Comparison of ENCODE assay signal across 20 cellular contexts in genomic region chr7:116542618-116543017, GRCh38. TPM values are rescaled to one million over a fixed set of nuclear protein-coding genes. Genes with fewer than 3 reads are reported as not detected.
DNase-seq lines count a peak whose midpoint lies in the region; ATAC-seq and TF ChIP-seq lines count a peak whose summit lies in the region.
"Had no signal": no experiment of that assay in that cellular context is flagged by ENCODE, and none has a peak within 500 bp of the region (broad histone marks: within the 10 kb centered on the region; RNA-seq: fewer than 3 reads in every experiment).

No MANE protein-coding gene starts in this region.

- no peak overlapping the region for H2BK120ac ChIP-seq in mesenchymal stem cell (ENCODE audit: low read depth, low read length)

- no peaks in the 10 kb centered on the region for H3K9me3 Mint-ChIP-seq in chondrocyte (ENCODE audit: low read depth)
- H3K9me3 Mint-ChIP-seq: activated T-helper 17 cell treated with anti-CD3 and anti-CD28 coated beads, Interleukin-2, amount 50 U/mL, for 72 hours; CD8-positive, alpha-beta memory T cell had no signal

- H3K27me3 ChIP-seq in heart right ventricle: no peaks in the 10 kb centered on the region
- no peaks in the 10 kb centered on the region for H3K27me3 ChIP-seq in mesenchymal stem cell (ENCODE audit: control insufficient read depth in 1 of 2, insufficient read depth in 1 of 2, low read length in 2 of 2)
- no peaks in the 10 kb centered on the region for H3K27me3 ChIP-seq in vagina
- H3K27me3 ChIP-seq: dorsolateral prefrontal cortex had no signal

- TF ChIP-seq CTCF in heart right ventricle (IDR thresholded peaks at IDR 0.05) (no peak), chondrocyte (IDR thresholded peaks at IDR 0.05) (no peak), vagina (IDR thresholded peaks at IDR 0.05) (no peak)

- ATAC-seq in heart right ventricle (no peak), left cardiac atrium (no peak), GM19455 (IDR thresholded peaks at IDR 0.05; ENCODE audit: unreplicated experiment) (no peak)
- ATAC-seq: activated CD8-positive, alpha-beta T cell treated with anti-CD3 and anti-CD28 coated beads, Interleukin-2, amount 10 ng/mL, durations not matched to agents 7 days and 5 days; activated T-helper 17 cell treated with anti-CD3 and anti-CD28 coated beads, Interleukin-2, amount 50 U/mL, for 72 hours; stimulated activated memory B cell treated with anti-CD40 and anti-IgM and Interleukin-4, amounts not matched to agents 10 μg/mL and 1 μg/mL and 100 μg/mL, for 72 hours had no signal

- peaks cover 27% of the 10 kb centered on the region for H3K36me3 Mint-ChIP-seq in chondrocyte (ENCODE audit: low read depth)
- H3K36me3 Mint-ChIP-seq: CD8-positive, alpha-beta memory T cell had no signal

- no peak for DNase-seq in heart right ventricle
- DNase-seq in left cardiac atrium: no peak
- no peak for DNase-seq in chondrocyte (ENCODE audit: low spot score)
- peak; percentile 58 for DNase-seq in mesenchymal stem cell
- DNase-seq in vagina (ENCODE audit: extremely low spot score in 2 of 2): no peak
- no peak for DNase-seq in HT-29 (ENCODE audit: low spot score)
- DNase-seq in D341Med (ENCODE audit: low spot score): no peak
- DNase-seq: activated CD8-positive, alpha-beta T cell treated with anti-CD3 and anti-CD28 coated beads, Interleukin-2, amount 10 ng/mL, durations not matched to agents 7 days and 5 days; amygdala; CD8-positive, alpha-beta memory T cell; dorsolateral prefrontal cortex; KG1; NCI-H1105 treated with DMSO at 0.1 percent for 48 hours; NCI-H345 had no signal

- no peak overlapping the region for H2BK12ac ChIP-seq in mesenchymal stem cell (ENCODE audit: low read length in 2 of 2)

- 56 to 65% methylated on average over 2 of the region's 2 CpGs for WGBS in heart right ventricle, 2 donors
- WGBS in mesenchymal stem cell: 58% methylated on average over 2 of the region's 2 CpGs

- no peaks in the 10 kb centered on the region for H3K27me3 Mint-ChIP-seq in chondrocyte (ENCODE audit: low read depth)

- no peak overlapping the region for H3K4me2 ChIP-seq in mesenchymal stem cell (ENCODE audit: low read length, poor library complexity, severe bottlenecking)

- H4K91ac ChIP-seq in mesenchymal stem cell (ENCODE audit: low read length): no peak overlapping the region

- TF ChIP-seq POLR2A in vagina (IDR thresholded peaks at IDR 0.05): no peak

- H3K4me3 ChIP-seq in heart right ventricle (no peak overlapping the region), mesenchymal stem cell (ENCODE audit: insufficient read depth in 1 of 2, low read depth in 1 of 2, low read length in 2 of 2) (no peak overlapping the region), vagina (no peak overlapping the region)
- H3K4me3 ChIP-seq: dorsolateral prefrontal cortex, skin epidermis had no signal

- no peak overlapping the region for H2BK15ac ChIP-seq in mesenchymal stem cell (ENCODE audit: low read depth, poor library complexity, severe bottlenecking)

- H3K14ac ChIP-seq in mesenchymal stem cell (ENCODE audit: low read length in 2 of 2): no peak overlapping the region

- H3K9ac ChIP-seq in mesenchymal stem cell (ENCODE audit: low read length): peak overlapping the region; percentile 73

- no peak overlapping the region for H2BK5ac ChIP-seq in mesenchymal stem cell (ENCODE audit: low read depth, low read length, poor library complexity, severe bottlenecking)

- peaks cover 22% of the 10 kb centered on the region for H3K79me1 ChIP-seq in mesenchymal stem cell (replicated peaks; ENCODE audit: low read length, poor library complexity, severe bottlenecking)

- H3K4me1 Mint-ChIP-seq in chondrocyte (ENCODE audit: low read depth): peaks cover 63% of the 10 kb centered on the region
- H3K4me1 Mint-ChIP-seq: activated T-helper 17 cell treated with anti-CD3 and anti-CD28 coated beads, Interleukin-2, amount 50 U/mL, for 72 hours; CD8-positive, alpha-beta memory T cell had no signal

- H3K27ac Mint-ChIP-seq in chondrocyte (ENCODE audit: unreplicated experiment): peak overlapping the region; percentile 73
- H3K27ac Mint-ChIP-seq: activated CD8-positive, alpha-beta T cell treated with anti-CD3 and anti-CD28 coated beads, Interleukin-2, amount 10 ng/mL, durations not matched to agents 7 days and 5 days; activated T-helper 17 cell treated with anti-CD3 and anti-CD28 coated beads, Interleukin-2, amount 50 U/mL, for 72 hours; CD8-positive, alpha-beta memory T cell; mesothelial cell of epicardium; stimulated activated memory B cell treated with anti-CD40 and anti-IgM and Interleukin-4, amounts not matched to agents 10 μg/mL and 1 μg/mL and 100 μg/mL, for 72 hours had no signal

- H3K18ac ChIP-seq in mesenchymal stem cell (ENCODE audit: low read depth in 1 of 2, low read length in 2 of 2): peak overlapping the region in 1 of 2 experiments; percentile 66

- peaks cover 0 to 97% (median 14%) of the 10 kb centered on the region in 9 donors for H3K36me3 ChIP-seq in heart right ventricle
- peaks cover 12 to 92% of the 10 kb centered on the region in 2 experiments for H3K36me3 ChIP-seq in mesenchymal stem cell (ENCODE audit: control insufficient read depth in 1 of 2, insufficient read depth in 2 of 2, low read depth in 1 of 2, low read length in 2 of 2)
- peaks cover 0 to 14% of the 10 kb centered on the region in 2 donors for H3K36me3 ChIP-seq in vagina

- no peak overlapping the region for H4K8ac ChIP-seq in mesenchymal stem cell (ENCODE audit: low read length)

- intact Hi-C loops in heart right ventricle (cut with DNase I) (no loop called here), left cardiac atrium (cut with DNase I) (no loop called here), vagina (cut with DNase I) (no loop called here)

- no peak overlapping the region for H3K23ac ChIP-seq in mesenchymal stem cell (ENCODE audit: low read length in 2 of 2)

- H2AFZ ChIP-seq in mesenchymal stem cell (ENCODE audit: low read depth, low read length): no peak overlapping the region

- no peaks in the 10 kb centered on the region for H3K9me3 ChIP-seq in heart right ventricle
- no peaks in the 10 kb centered on the region for H3K9me3 ChIP-seq in mesenchymal stem cell (ENCODE audit: control insufficient read depth, low read length)
- H3K9me3 ChIP-seq in vagina: no peaks in the 10 kb centered on the region

- no peak overlapping the region for H3K4me3 Mint-ChIP-seq in chondrocyte (ENCODE audit: unreplicated experiment)
- H3K4me3 Mint-ChIP-seq: activated CD8-positive, alpha-beta T cell treated with anti-CD3 and anti-CD28 coated beads, Interleukin-2, amount 10 ng/mL, durations not matched to agents 7 days and 5 days; activated T-helper 17 cell treated with anti-CD3 and anti-CD28 coated beads, Interleukin-2, amount 50 U/mL, for 72 hours; CD8-positive, alpha-beta memory T cell; mesothelial cell of epicardium; stimulated activated memory B cell treated with anti-CD40 and anti-IgM and Interleukin-4, amounts not matched to agents 10 μg/mL and 1 μg/mL and 100 μg/mL, for 72 hours had no signal

- H3K27ac ChIP-seq in heart right ventricle (peak overlapping the region in 9 of 10 donors; percentile 9 to 81 (median 40)), mesenchymal stem cell (ENCODE audit: low read length, poor library complexity, severe bottlenecking) (peak overlapping the region; percentile 67), vagina (peak overlapping the region; percentile 38)
- H3K27ac ChIP-seq: VCaP had no signal

- peak overlapping the region; percentile 39 for H2AK5ac ChIP-seq in mesenchymal stem cell (ENCODE audit: low read length, severe bottlenecking)

- peak overlapping the region in 1 of 2 experiments; percentile 49 for H3K4ac ChIP-seq in mesenchymal stem cell (ENCODE audit: low read depth in 1 of 2, low read length in 2 of 2)

- H3K4me1 ChIP-seq in heart right ventricle (peaks cover 10 to 100% (median 94%) of the 10 kb centered on the region in 9 donors), mesenchymal stem cell (ENCODE audit: control insufficient read depth, insufficient read depth, low read depth, low read length) (peaks cover 12% of the 10 kb centered on the region), vagina (peaks cover 79% of the 10 kb centered on the region)

RNA-seq across cellular contexts. Expression of gene CAV1, which starts 17.8 kb away (rescaled TPM):
- 100 to 1,000 TPM; 195 to 364 (median 287) TPM for total RNA-seq in heart right ventricle
- 100 to 1,000 TPM in 1 of 2 donors, 10 to 100 TPM in 1; 93.0 to 198 TPM for polyA plus RNA-seq in heart right ventricle
- total RNA-seq in left cardiac atrium: 100 to 1,000 TPM; 423 to 465 TPM
- total RNA-seq in chondrocyte: 230 to 297 TPM (median 296 TPM) in 3 replicates
- 281 TPM for polyA plus RNA-seq in mesenchymal stem cell (2013, experiment 1 of 2)
- polyA plus RNA-seq in mesenchymal stem cell (2013, experiment 2 of 2): 300 TPM
- total RNA-seq in vagina: 162 TPM
- 4.1 and 4.5 TPM in 2 replicates for total RNA-seq in HT-29 (2014; rRNA removed; shearing (Covaris generic))
- total RNA-seq: activated CD8-positive, alpha-beta T cell treated with anti-CD3 and anti-CD28 coated beads, Interleukin-2, amount 10 ng/mL, durations not matched to agents 7 days and 5 days had no signal
- polyA plus RNA-seq: CD8-positive, alpha-beta memory T cell had no signal

RNA-seq across cellular contexts. Expression of gene CAV2, which starts 43.1 kb away (rescaled TPM):
- 100 to 1,000 TPM; 196 to 277 (median 244) TPM for total RNA-seq in heart right ventricle
- polyA plus RNA-seq in heart right ventricle: 100 to 1,000 TPM in 1 of 2 donors, 10 to 100 TPM in 1; 56.3 to 136 TPM
- total RNA-seq in left cardiac atrium: 100 to 1,000 TPM; 167 to 244 TPM
- 82.1 to 127 TPM (median 116 TPM) in 3 replicates for total RNA-seq in chondrocyte
- 53.9 TPM for polyA plus RNA-seq in mesenchymal stem cell (2013, experiment 1 of 2)
- polyA plus RNA-seq in mesenchymal stem cell (2013, experiment 2 of 2): 58.7 TPM
- 42.5 TPM for total RNA-seq in vagina
- total RNA-seq in HT-29 (2014; rRNA removed; shearing (Covaris generic)): 14.0 and 14.8 TPM in 2 replicates
- total RNA-seq: activated CD8-positive, alpha-beta T cell treated with anti-CD3 and anti-CD28 coated beads, Interleukin-2, amount 10 ng/mL, durations not matched to agents 7 days and 5 days; CD8-positive, alpha-beta memory T cell had no signal
- polyA plus RNA-seq: CD8-positive, alpha-beta memory T cell had no signal

Comparison
In these comparisons a context has a peak if more than half of its experiments do, and no peak if none do; other contexts are left out.
1. RNA of gene CAV1, which starts 17.8 kb away (total RNA-seq): 423 to 465 TPM in left cardiac atrium, 195 to 364 TPM in heart right ventricle, 230 to 297 TPM in chondrocyte and 162 TPM in vagina (single experiment); 4.1 to 4.5 TPM in HT-29; every median in the first group is over 10 times any median in the second.
2. Peak in every context shown above with its lines, with median percentiles within 50 percentile points of each other: H3K27ac ChIP-seq.